ENCODE assay signal across 12 cellular contexts in genomic region chr15:31341036-31341435, GRCh38. TPM values are rescaled to one million over a fixed set of nuclear protein-coding genes. Genes with fewer than 3 reads are reported as not detected.
DNase-seq lines count a peak whose midpoint lies in the region; TF ChIP-seq lines count a peak whose summit lies in the region.
"Had no signal": no experiment of that assay in that cellular context is flagged by ENCODE, and none has a peak within 500 bp of the region (broad histone marks: within the 10 kb centered on the region; RNA-seq: fewer than 3 reads in every experiment).

No MANE protein-coding gene starts in this region.

- peak overlapping the region in 4 of 11 experiments; percentile 1 to 42 (median 28); a peak in 1 of 22 replicates for H3K9ac ChIP-seq in BLaER1 treated with 17β-estradiol and CSF1 and Interleukin-3, amounts not matched to agents 10 nM and 100 nM

- no peak overlapping the region for H3K4me3 Mint-ChIP-seq in nephron

- H4K20me1 ChIP-seq in BLaER1 treated with 17β-estradiol and CSF1 and Interleukin-3, amounts not matched to agents 10 nM and 100 nM: peaks cover 100% of the 10 kb centered on the region in 11 experiments

- in situ Hi-C loops in G401 (cut with HindIII; ENCODE audit: low sequenced_read_pairs): no loop called here

- peaks cover 60% of the 10 kb centered on the region for H3K4me1 Mint-ChIP-seq in nephron

- H3K36me3 Mint-ChIP-seq in nephron (ENCODE audit: low read depth): no peaks in the 10 kb centered on the region

- peaks cover 0 to 45% (median 16%) of the 10 kb centered on the region in 11 experiments; a peak in 17 of 22 replicates for H3K36me3 ChIP-seq in BLaER1 treated with 17β-estradiol and CSF1 and Interleukin-3, amounts not matched to agents 10 nM and 100 nM

- H3K27me3 Mint-ChIP-seq in nephron (ENCODE audit: low read depth): no peaks in the 10 kb centered on the region

- DNase-seq in G401 (ENCODE audit: low spot score) (peak; percentile 11), D341Med (ENCODE audit: low spot score) (no peak), T1000 (lab: John Stamatoyannopoulos, UW) (no peak), NCI-H69 (lab: John Stamatoyannopoulos, UW) (no peak)
- no peak for DNase-seq in activated effector memory CD4-positive, alpha-beta T cell treated with Interleukin-2 at 50 U/mL for 16 hours
- DNase-seq: activated CD4-positive, CD25-positive, alpha-beta regulatory T cell treated with anti-CD3 and anti-CD28 coated beads, Interleukin-2, amount 50 U/mL, for 72 hours; cortex of kidney; psoas muscle had no signal

- H3K27me3 ChIP-seq in BLaER1 treated with 17β-estradiol and CSF1 and Interleukin-3, amounts not matched to agents 10 nM and 100 nM: no peaks in the 10 kb centered on the region

- peaks cover 100% of the 10 kb centered on the region in 10 experiments for H3K4me1 ChIP-seq in BLaER1 treated with 17β-estradiol and CSF1 and Interleukin-3, amounts not matched to agents 10 nM and 100 nM

- no peaks in the 10 kb centered on the region for H3K9me3 ChIP-seq in BLaER1 treated with 17β-estradiol and CSF1 and Interleukin-3, amounts not matched to agents 10 nM and 100 nM (replicated peaks in 1 of 11)
- H3K9me3 ChIP-seq: psoas muscle had no signal

- peak overlapping the region; percentile 86 to 99 (median 94); a peak in 21 of 22 replicates for H3K4me2 ChIP-seq in BLaER1 treated with 17β-estradiol and CSF1 and Interleukin-3, amounts not matched to agents 10 nM and 100 nM

- no peaks in the 10 kb centered on the region for H3K9me3 Mint-ChIP-seq in nephron

- H3K27ac ChIP-seq in BLaER1 treated with 17β-estradiol and CSF1 and Interleukin-3, amounts not matched to agents 10 nM and 100 nM: peak overlapping the region in 4 of 11 experiments; percentile 12 to 29 (median 18); a peak in 4 of 22 replicates
- peak overlapping the region; percentile 87 for H3K27ac ChIP-seq in angular gyrus (ENCODE audit: low read depth, low read length)
- H3K27ac ChIP-seq: psoas muscle, SK-N-MC had no signal

- no peak for TF ChIP-seq CTCF in nephron (IDR thresholded peaks at IDR 0.05; ENCODE audit: unreplicated experiment in 3 of 3)

- peak overlapping the region; percentile 6 to 52 (median 34) for H3K27ac Mint-ChIP-seq in nephron

- no peak overlapping the region for H3K4me3 ChIP-seq in BLaER1 treated with 17β-estradiol and CSF1 and Interleukin-3, amounts not matched to agents 10 nM and 100 nM
- H3K4me3 ChIP-seq: psoas muscle, SK-N-MC had no signal

RNA-seq across cellular contexts. Expression of gene KLF13, which starts 14.4 kb away (rescaled TPM):
- 7.6 and 14.2 TPM in 2 replicates for total RNA-seq in G401 (2014; rRNA removed; shearing (Covaris generic))
